Comparison of ENCODE assay signal across 1 cellular context in the genomic region with DNA sequence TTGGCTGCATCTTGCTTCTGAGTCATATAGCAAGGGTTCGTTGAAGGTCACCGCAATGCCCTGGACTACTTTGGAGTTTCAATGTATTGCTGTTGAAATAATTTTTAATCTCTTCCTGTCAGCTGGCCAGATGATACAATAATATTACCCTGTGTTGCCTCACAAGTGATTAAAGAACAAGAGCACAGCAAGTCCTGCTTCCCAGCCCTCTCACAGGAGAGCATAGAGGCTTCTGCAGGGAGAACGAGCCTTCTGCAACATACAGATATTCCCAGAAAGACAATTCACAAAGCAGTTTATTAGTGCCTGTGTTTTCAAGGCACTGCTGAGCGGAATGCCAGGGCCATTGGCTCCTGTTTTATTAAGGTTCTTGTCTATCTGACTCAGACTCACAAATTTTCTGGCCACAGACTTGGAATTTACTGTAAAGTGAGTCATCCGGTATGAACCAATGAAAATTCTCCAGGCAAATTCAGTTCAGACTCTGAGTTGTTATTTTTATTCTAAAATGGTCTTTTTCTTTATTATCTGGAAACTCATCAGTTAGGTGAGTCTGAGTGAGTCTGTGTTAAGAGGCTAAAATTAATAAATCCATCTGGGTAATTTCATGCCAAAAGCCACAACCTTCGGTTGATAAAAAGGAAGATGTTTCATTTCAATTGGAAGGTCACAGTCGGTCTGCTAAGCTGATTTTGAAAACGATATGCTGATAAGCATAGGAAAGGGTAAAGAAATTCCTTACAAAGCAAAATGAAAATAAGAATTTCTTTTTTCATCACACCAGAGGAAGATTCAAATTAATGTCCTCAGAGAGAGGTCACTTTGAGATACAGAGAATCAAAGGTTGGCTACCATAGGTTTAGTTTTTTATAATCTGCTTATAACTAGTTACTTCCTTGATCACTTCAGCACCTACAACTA.
TF ChIP-seq lines count a peak whose summit lies in the region.

No MANE protein-coding gene starts in this region.

TF ChIP-seq in K562, 482 proteins besides CTCF, POLR2A, EP300 and RAD21 (continued from another document and continues in another):
- no peak for TF ChIP-seq NR2C2 (CRISPR knock-in tag; IDR thresholded peaks at IDR 0.05)
- peak; percentile 82 for TF ChIP-seq NR2C2 (tag; IDR thresholded peaks at IDR 0.05)
- TF ChIP-seq, protein P1, sequence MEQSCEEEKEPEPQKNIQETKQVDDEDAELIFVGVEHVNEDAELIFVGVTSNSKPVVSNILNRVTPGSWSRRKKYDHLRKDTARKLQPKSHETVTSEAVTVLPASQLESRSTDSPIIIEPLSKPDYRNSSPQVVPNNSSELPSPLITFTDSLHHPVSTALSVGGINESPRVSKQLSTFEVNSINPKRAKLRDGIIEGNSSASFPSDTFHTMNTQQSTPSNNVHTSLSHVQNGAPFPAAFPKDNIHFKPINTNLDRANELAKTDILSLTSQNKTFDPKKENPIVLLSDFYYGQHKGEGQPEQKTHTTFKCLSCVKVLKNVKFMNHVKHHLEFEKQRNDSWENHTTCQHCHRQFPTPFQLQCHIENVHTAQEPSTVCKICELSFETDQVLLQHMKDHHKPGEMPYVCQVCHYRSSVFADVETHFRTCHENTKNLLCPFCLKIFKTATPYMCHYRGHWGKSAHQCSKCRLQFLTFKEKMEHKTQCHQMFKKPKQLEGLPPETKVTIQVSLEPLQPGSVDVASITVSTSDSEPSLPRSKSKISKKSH (CRISPR knock-in tag; IDR thresholded peaks at IDR 0.05), result no peak
- no peak for TF ChIP-seq MEF2A (IDR thresholded peaks at IDR 0.05; ENCODE audit: control insufficient read depth, low read depth, low read length)
- 0 out of 2 replicates have a peak, but pooled peaks have one; percentile 15 for TF ChIP-seq HOXB6 (CRISPR knock-in tag; IDR thresholded peaks at IDR 0.05; ENCODE audit: borderline replicate concordance)
- peak; percentile 47 for TF ChIP-seq ZNF197 (CRISPR knock-in tag; IDR thresholded peaks at IDR 0.05; ENCODE audit: low read depth)
- TF ChIP-seq, protein P2, sequence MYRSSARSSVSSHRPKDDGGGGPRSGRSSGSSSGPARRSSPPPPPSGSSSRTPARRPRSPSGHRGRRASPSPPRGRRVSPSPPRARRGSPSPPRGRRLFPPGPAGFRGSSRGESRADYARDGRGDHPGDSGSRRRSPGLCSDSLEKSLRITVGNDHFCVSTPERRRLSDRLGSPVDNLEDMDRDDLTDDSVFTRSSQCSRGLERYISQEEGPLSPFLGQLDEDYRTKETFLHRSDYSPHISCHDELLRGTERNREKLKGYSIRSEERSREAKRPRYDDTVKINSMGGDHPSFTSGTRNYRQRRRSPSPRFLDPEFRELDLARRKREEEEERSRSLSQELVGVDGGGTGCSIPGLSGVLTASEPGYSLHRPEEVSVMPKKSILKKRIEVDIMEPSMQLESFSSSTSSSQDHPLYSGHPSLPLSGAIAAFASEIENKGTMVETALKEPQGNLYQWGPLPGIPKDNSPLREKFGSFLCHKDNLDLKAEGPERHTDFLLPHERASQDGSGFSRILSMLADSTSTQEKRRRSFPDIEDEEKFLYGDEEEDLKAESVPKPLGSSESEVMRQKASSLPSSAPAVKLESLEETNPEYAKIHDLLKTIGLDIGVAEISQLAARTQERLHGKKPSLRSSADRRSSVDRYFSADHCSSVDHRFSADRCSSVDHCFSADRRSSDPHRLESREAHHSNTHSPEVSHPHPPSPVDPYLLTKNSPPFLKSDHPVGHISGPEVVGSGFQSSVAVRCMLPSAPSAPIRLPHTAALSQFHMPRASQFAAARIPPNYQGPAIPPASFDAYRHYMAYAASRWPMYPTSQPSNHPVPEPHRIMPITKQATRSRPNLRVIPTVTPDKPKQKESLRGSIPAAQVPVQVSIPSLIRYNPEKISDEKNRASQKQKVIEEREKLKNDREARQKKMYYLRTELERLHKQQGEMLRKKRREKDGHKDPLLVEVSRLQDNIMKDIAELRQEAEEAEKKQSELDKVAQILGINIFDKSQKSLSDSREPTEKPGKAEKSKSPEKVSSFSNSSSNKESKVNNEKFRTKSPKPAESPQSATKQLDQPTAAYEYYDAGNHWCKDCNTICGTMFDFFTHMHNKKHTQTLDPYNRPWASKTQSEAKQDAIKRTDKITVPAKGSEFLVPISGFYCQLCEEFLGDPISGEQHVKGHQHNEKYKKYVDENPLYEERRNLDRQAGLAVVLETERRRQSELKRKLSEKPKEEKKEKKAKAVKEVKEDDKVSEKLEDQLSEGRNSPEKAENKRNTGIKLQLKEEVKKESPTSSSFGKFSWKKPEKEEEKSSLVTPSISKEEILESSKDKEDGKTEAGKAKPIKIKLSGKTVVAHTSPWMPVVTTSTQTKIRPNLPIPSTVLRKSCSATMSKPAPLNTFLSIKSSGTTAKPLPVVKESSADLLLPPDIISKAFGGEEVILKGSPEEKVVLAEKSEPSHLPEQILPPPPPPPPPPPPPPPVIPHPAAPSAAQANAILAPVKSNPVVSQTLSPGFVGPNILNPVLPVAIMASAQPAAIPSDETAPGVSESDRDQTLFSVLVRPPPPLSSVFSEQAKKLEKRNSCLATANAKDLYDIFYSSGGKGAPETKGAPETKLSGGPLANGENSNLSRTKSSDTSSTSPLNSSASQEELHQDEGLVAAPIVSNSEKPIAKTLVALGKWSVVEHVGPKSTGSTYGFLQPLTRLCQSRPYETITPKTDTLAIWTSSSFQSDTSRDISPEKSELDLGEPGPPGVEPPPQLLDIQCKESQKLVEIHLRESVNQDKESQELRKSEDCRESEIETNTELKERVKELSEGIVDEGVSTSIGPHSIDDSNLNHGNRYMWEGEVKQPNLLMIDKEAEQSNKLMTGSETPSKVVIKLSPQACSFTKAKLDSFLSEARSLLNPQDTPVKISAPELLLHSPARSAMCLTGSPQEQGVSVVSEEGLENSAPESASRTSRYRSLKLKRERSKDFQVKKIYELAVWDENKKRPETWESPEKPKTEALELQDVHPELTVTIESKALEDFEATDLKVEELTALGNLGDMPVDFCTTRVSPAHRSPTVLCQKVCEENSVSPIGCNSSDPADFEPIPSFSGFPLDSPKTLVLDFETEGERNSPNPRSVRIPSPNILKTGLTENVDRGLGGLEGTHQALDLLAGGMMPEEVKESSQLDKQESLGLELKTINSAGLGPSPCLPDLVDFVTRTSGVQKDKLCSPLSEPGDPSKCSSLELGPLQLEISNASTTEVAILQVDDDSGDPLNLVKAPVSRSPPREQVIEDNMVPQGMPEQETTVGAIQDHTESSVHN (IDR thresholded peaks at IDR 0.05; ENCODE audit: borderline replicate concordance in 1 of 2, low read depth in 1 of 2), result peak in 1 of 2 experiments; percentile 83; a peak in 2 of 4 replicates
- no peak for TF ChIP-seq NEUROD1 (IDR thresholded peaks at IDR 0.05; ENCODE audit: borderline replicate concordance, low read depth, low read length, partially characterized antibody)
- TF ChIP-seq, protein P3, sequence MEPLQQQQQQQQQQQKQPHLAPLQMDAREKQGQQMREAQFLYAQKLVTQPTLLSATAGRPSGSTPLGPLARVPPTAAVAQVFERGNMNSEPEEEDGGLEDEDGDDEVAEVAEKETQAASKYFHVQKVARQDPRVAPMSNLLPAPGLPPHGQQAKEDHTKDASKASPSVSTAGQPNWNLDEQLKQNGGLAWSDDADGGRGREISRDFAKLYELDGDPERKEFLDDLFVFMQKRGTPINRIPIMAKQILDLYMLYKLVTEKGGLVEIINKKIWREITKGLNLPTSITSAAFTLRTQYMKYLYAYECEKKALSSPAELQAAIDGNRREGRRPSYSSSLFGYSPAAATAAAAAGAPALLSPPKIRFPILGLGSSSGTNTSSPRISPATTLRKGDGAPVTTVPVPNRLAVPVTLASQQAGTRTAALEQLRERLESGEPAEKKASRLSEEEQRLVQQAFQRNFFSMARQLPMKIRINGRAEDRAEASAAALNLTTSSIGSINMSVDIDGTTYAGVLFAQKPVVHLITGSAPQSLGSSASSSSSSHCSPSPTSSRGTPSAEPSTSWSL (CRISPR knock-in tag; IDR thresholded peaks at IDR 0.05; ENCODE audit: borderline replicate concordance), result no peak
- TF ChIP-seq, protein P4, sequence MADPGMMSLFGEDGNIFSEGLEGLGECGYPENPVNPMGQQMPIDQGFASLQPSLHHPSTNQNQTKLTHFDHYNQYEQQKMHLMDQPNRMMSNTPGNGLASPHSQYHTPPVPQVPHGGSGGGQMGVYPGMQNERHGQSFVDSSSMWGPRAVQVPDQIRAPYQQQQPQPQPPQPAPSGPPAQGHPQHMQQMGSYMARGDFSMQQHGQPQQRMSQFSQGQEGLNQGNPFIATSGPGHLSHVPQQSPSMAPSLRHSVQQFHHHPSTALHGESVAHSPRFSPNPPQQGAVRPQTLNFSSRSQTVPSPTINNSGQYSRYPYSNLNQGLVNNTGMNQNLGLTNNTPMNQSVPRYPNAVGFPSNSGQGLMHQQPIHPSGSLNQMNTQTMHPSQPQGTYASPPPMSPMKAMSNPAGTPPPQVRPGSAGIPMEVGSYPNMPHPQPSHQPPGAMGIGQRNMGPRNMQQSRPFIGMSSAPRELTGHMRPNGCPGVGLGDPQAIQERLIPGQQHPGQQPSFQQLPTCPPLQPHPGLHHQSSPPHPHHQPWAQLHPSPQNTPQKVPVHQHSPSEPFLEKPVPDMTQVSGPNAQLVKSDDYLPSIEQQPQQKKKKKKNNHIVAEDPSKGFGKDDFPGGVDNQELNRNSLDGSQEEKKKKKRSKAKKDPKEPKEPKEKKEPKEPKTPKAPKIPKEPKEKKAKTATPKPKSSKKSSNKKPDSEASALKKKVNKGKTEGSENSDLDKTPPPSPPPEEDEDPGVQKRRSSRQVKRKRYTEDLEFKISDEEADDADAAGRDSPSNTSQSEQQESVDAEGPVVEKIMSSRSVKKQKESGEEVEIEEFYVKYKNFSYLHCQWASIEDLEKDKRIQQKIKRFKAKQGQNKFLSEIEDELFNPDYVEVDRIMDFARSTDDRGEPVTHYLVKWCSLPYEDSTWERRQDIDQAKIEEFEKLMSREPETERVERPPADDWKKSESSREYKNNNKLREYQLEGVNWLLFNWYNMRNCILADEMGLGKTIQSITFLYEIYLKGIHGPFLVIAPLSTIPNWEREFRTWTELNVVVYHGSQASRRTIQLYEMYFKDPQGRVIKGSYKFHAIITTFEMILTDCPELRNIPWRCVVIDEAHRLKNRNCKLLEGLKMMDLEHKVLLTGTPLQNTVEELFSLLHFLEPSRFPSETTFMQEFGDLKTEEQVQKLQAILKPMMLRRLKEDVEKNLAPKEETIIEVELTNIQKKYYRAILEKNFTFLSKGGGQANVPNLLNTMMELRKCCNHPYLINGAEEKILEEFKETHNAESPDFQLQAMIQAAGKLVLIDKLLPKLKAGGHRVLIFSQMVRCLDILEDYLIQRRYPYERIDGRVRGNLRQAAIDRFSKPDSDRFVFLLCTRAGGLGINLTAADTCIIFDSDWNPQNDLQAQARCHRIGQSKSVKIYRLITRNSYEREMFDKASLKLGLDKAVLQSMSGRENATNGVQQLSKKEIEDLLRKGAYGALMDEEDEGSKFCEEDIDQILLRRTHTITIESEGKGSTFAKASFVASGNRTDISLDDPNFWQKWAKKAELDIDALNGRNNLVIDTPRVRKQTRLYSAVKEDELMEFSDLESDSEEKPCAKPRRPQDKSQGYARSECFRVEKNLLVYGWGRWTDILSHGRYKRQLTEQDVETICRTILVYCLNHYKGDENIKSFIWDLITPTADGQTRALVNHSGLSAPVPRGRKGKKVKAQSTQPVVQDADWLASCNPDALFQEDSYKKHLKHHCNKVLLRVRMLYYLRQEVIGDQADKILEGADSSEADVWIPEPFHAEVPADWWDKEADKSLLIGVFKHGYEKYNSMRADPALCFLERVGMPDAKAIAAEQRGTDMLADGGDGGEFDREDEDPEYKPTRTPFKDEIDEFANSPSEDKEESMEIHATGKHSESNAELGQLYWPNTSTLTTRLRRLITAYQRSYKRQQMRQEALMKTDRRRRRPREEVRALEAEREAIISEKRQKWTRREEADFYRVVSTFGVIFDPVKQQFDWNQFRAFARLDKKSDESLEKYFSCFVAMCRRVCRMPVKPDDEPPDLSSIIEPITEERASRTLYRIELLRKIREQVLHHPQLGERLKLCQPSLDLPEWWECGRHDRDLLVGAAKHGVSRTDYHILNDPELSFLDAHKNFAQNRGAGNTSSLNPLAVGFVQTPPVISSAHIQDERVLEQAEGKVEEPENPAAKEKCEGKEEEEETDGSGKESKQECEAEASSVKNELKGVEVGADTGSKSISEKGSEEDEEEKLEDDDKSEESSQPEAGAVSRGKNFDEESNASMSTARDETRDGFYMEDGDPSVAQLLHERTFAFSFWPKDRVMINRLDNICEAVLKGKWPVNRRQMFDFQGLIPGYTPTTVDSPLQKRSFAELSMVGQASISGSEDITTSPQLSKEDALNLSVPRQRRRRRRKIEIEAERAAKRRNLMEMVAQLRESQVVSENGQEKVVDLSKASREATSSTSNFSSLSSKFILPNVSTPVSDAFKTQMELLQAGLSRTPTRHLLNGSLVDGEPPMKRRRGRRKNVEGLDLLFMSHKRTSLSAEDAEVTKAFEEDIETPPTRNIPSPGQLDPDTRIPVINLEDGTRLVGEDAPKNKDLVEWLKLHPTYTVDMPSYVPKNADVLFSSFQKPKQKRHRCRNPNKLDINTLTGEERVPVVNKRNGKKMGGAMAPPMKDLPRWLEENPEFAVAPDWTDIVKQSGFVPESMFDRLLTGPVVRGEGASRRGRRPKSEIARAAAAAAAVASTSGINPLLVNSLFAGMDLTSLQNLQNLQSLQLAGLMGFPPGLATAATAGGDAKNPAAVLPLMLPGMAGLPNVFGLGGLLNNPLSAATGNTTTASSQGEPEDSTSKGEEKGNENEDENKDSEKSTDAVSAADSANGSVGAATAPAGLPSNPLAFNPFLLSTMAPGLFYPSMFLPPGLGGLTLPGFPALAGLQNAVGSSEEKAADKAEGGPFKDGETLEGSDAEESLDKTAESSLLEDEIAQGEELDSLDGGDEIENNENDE (IDR thresholded peaks at IDR 0.05; ENCODE audit: low read depth, low read length), result peak; percentile 20
- TF ChIP-seq, protein P5, sequence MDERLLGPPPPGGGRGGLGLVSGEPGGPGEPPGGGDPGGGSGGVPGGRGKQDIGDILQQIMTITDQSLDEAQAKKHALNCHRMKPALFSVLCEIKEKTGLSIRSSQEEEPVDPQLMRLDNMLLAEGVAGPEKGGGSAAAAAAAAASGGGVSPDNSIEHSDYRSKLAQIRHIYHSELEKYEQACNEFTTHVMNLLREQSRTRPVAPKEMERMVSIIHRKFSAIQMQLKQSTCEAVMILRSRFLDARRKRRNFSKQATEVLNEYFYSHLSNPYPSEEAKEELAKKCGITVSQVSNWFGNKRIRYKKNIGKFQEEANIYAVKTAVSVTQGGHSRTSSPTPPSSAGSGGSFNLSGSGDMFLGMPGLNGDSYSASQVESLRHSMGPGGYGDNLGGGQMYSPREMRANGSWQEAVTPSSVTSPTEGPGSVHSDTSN (CRISPR knock-in tag; IDR thresholded peaks at IDR 0.05; ENCODE audit: low read depth), result no peak
- TF ChIP-seq, protein P5 (tag; conservative IDR thresholded peaks at IDR 0.05; ENCODE audit: low read depth), result peak; percentile 35
- TF ChIP-seq RB1 (IDR thresholded peaks at IDR 0.05; ENCODE audit: low read depth), result no peak; the same call in 1 of the 2 replicates
